Comparison of ENCODE assay signal across 7 cellular contexts in genomic region chr19:51919606-51920005, GRCh38.
"Had no signal": no experiment of that assay in that cellular context is flagged by ENCODE, and none has a peak within 500 bp of the region (broad histone marks: within the 10 kb centered on the region; RNA-seq: fewer than 3 reads in every experiment).

No MANE protein-coding gene starts in this region.

- DNase-seq: GM23248, GOT3, H7, HFFc6, IMR-90 had no signal

- H3K27ac Mint-ChIP-seq: HFFc6 had no signal

- H3K9ac ChIP-seq: GM23248 had no signal

- H3K36me3 ChIP-seq: HAP-1 had no signal

- H2AFZ ChIP-seq: GM23248 had no signal

- H3K27ac ChIP-seq: GM23248, HL-60 had no signal

- H3K4me1 ChIP-seq: HAP-1 had no signal

- H3K4me3 Mint-ChIP-seq: HFFc6 had no signal

- H3K4me3 ChIP-seq: GM23248, HAP-1 had no signal
